ENCODE assay signal across 13 cellular contexts in genomic region chr14:58755026-58755929, GRCh38.
DNase-seq lines count a peak whose midpoint lies in the region; ATAC-seq and TF ChIP-seq lines count a peak whose summit lies in the region.
"Had no signal": no experiment of that assay in that cellular context is flagged by ENCODE, and none has a peak within 500 bp of the region (broad histone marks: within the 10 kb centered on the region; RNA-seq: fewer than 3 reads in every experiment).

No MANE protein-coding gene starts in this region.

- H3K36me3 ChIP-seq in heart right ventricle (no peaks in the 10 kb centered on the region), stomach smooth muscle (ENCODE audit: control insufficient read depth in 2 of 2, insufficient read depth in 2 of 2, low read length in 2 of 2) (no peaks in the 10 kb centered on the region)
- H3K36me3 ChIP-seq: upper lobe of left lung had no signal

- DNase-seq in NCI-H1436 (lab: John Stamatoyannopoulos, UW) = peak; percentile 2
- DNase-seq in NCI-H1436 treated with DMSO at 0.1 percent for 48 hours (lab: John Stamatoyannopoulos, UW) = no peak
- DNase-seq in NCI-H748 treated with DMSO at 0.1 percent for 48 hours (lab: John Stamatoyannopoulos, UW) = peak; percentile 46
- peak in 1 of 2 donors; percentile 30 for DNase-seq in heart right ventricle
- no peak for DNase-seq in stimulated activated effector memory CD8-positive, alpha-beta T cell treated with anti-CD3 and anti-CD28 coated beads, Interleukin-12 subunit alpha, Interleukin-12 subunit beta, amount 100 ng/mL, for 72 hours (ENCODE audit: low spot score in 2 of 2)
- DNase-seq: activated naive CD4-positive, alpha-beta T cell treated with anti-CD3 and anti-CD28 coated beads, Interleukin-2, amount 10 ng/mL, durations not matched to agents 7 days and 5 days; HFFc6; PC-3; T-helper 2 cell; upper lobe of left lung had no signal

- no peak overlapping the region for H3K4me3 Mint-ChIP-seq in stimulated activated effector memory CD8-positive, alpha-beta T cell treated with anti-CD3 and anti-CD28 coated beads, Interleukin-12 subunit alpha, Interleukin-12 subunit beta, amount 100 ng/mL, for 72 hours
- H3K4me3 Mint-ChIP-seq: activated naive CD4-positive, alpha-beta T cell treated with anti-CD3 and anti-CD28 coated beads, Interleukin-2, amount 10 ng/mL, durations not matched to agents 7 days and 5 days; HFFc6 had no signal

- peaks cover 0 to 30% (median 21%) of the 10 kb centered on the region in 9 donors for H3K4me1 ChIP-seq in heart right ventricle
- H3K4me1 ChIP-seq in stomach smooth muscle (ENCODE audit: control insufficient read depth, insufficient read depth, low read length) = peaks cover 31% of the 10 kb centered on the region

- H3K27me3 ChIP-seq in heart right ventricle = no peaks in the 10 kb centered on the region
- H3K27me3 ChIP-seq in stomach smooth muscle (ENCODE audit: control insufficient read depth in 1 of 2, insufficient read depth in 2 of 2, low read length in 2 of 2) = no peaks in the 10 kb centered on the region
- H3K27me3 ChIP-seq: upper lobe of left lung had no signal

- H3K4me3 ChIP-seq in heart right ventricle = no peak overlapping the region
- no peak overlapping the region for H3K4me3 ChIP-seq in stomach smooth muscle (ENCODE audit: low read length in 2 of 2)
- H3K4me3 ChIP-seq: upper lobe of left lung had no signal

- no peaks in the 10 kb centered on the region for H3K9me3 ChIP-seq in heart right ventricle
- H3K9me3 ChIP-seq in stomach smooth muscle (ENCODE audit: control insufficient read depth in 2 of 2, low read length in 2 of 2) = no peaks in the 10 kb centered on the region
- H3K9me3 ChIP-seq: upper lobe of left lung had no signal

- H3K27ac ChIP-seq in heart right ventricle (peak overlapping the region in 4 of 10 donors; percentile 5 to 60 (median 16)), stomach smooth muscle (ENCODE audit: low read length) (peak overlapping the region; percentile 31)
- H3K27ac ChIP-seq: upper lobe of left lung had no signal

- intact Hi-C loops in heart right ventricle (cut with DNase I) = no loop called here

- no peaks in the 10 kb centered on the region for H3K9me3 Mint-ChIP-seq in stimulated activated effector memory CD8-positive, alpha-beta T cell treated with anti-CD3 and anti-CD28 coated beads, Interleukin-12 subunit alpha, Interleukin-12 subunit beta, amount 100 ng/mL, for 72 hours
- H3K9me3 Mint-ChIP-seq: activated naive CD4-positive, alpha-beta T cell treated with anti-CD3 and anti-CD28 coated beads, Interleukin-2, amount 10 ng/mL, durations not matched to agents 7 days and 5 days; HFFc6 had no signal

- 44 to 54% methylated on average over 3 of the region's 3 CpGs for WGBS in heart right ventricle, 2 donors

- H3K36me3 Mint-ChIP-seq in stimulated activated effector memory CD8-positive, alpha-beta T cell treated with anti-CD3 and anti-CD28 coated beads, Interleukin-12 subunit alpha, Interleukin-12 subunit beta, amount 100 ng/mL, for 72 hours = no peaks in the 10 kb centered on the region
- H3K36me3 Mint-ChIP-seq: activated naive CD4-positive, alpha-beta T cell treated with anti-CD3 and anti-CD28 coated beads, Interleukin-2, amount 10 ng/mL, durations not matched to agents 7 days and 5 days had no signal

- H3K4me1 Mint-ChIP-seq in stimulated activated effector memory CD8-positive, alpha-beta T cell treated with anti-CD3 and anti-CD28 coated beads, Interleukin-12 subunit alpha, Interleukin-12 subunit beta, amount 100 ng/mL, for 72 hours = no peaks in the 10 kb centered on the region
- H3K4me1 Mint-ChIP-seq: activated naive CD4-positive, alpha-beta T cell treated with anti-CD3 and anti-CD28 coated beads, Interleukin-2, amount 10 ng/mL, durations not matched to agents 7 days and 5 days had no signal

- no peak overlapping the region for H3K27ac Mint-ChIP-seq in stimulated activated effector memory CD8-positive, alpha-beta T cell treated with anti-CD3 and anti-CD28 coated beads, Interleukin-12 subunit alpha, Interleukin-12 subunit beta, amount 100 ng/mL, for 72 hours
- H3K27ac Mint-ChIP-seq: activated naive CD4-positive, alpha-beta T cell treated with anti-CD3 and anti-CD28 coated beads, Interleukin-2, amount 10 ng/mL, durations not matched to agents 7 days and 5 days; HFFc6 had no signal

- peak overlapping the region in 1 of 2 donors; percentile 13 for H3K9ac ChIP-seq in stomach smooth muscle (ENCODE audit: low read length in 2 of 2)

- ATAC-seq in heart right ventricle = peak in 6 of 8 donors; percentile 54 to 85 (median 64)
- no peak for ATAC-seq in GM21619 (IDR thresholded peaks at IDR 0.05; ENCODE audit: unreplicated experiment)
- no peak for ATAC-seq in stimulated activated effector memory CD8-positive, alpha-beta T cell treated with anti-CD3 and anti-CD28 coated beads, Interleukin-12 subunit alpha, Interleukin-12 subunit beta, amount 100 ng/mL, for 72 hours
- ATAC-seq in GM19351 (IDR thresholded peaks at IDR 0.05; ENCODE audit: unreplicated experiment) = no peak
- ATAC-seq: PC-3 had no signal

- no peak for TF ChIP-seq CTCF in heart right ventricle (IDR thresholded peaks at IDR 0.05)

Comparison
In these comparisons a context has a peak if more than half of its experiments do, and no peak if none do; other contexts are left out.
1. DNase-seq: peak in NCI-H1436 (single experiment) and NCI-H748 treated with DMSO at 0.1 percent for 48 hours (single experiment); none in NCI-H1436 treated with DMSO at 0.1 percent for 48 hours (single experiment) and stimulated activated effector memory CD8-positive, alpha-beta T cell treated with anti-CD3 and anti-CD28 coated beads, Interleukin-12 subunit alpha, Interleukin-12 subunit beta, amount 100 ng/mL, for 72 hours (0 of 2).
2. ATAC-seq: peak in heart right ventricle (6 of 8); none in GM21619 (single experiment), stimulated activated effector memory CD8-positive, alpha-beta T cell treated with anti-CD3 and anti-CD28 coated beads, Interleukin-12 subunit alpha, Interleukin-12 subunit beta, amount 100 ng/mL, for 72 hours (single experiment) and GM19351 (single experiment).